ENCODE assay signal across 1 cellular context in genomic region chr1:43042773-43043470, GRCh38.
TF ChIP-seq lines count a peak whose summit lies in the region.

No MANE protein-coding gene starts in this region.

TF ChIP-seq in GM23338, 12 proteins besides CTCF, POLR2A, EP300 and RAD21 (continued from another document):
- TF ChIP-seq ZNF462 (CRISPR knock-in tag; IDR thresholded peaks at IDR 0.05) (no peak), CREB1 (CRISPR knock-in tag; IDR thresholded peaks at IDR 0.05; ENCODE audit: low read depth) (no peak), EZH2phosphoT487 (IDR thresholded peaks at IDR 0.05; ENCODE audit: unreplicated experiment) (no peak)
